ENCODE assay signal across 6 cellular contexts in the genomic region with DNA sequence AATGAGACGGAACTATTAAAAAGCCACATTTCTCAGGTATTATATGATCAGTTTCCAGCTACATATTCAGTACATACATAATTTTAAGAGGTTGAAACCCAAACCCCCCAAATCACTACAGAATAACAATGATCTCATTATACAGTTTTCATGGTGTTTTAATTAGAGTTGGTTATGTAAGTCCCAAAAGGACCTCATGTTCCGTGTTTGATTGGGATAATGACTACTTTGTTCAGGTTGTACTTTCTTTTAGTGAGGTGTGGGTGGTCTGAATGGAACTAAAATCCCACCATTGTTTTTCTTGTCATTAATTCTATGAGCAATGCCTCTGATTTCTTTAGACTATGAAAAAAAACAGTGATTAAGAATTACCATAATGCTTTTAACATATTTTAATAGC.
"Had no signal": no experiment of that assay in that cellular context is flagged by ENCODE, and none has a peak within 500 bp of the region (broad histone marks: within the 10 kb centered on the region; RNA-seq: fewer than 3 reads in every experiment).

No MANE protein-coding gene starts in this region.

- ATAC-seq: K562 had no signal

- DNase-seq: GM23248, H9, HCEC 1CT, IMR-90, KG1 had no signal

- H3K4me1 Mint-ChIP-seq: H9 had no signal

- H3K9me3 Mint-ChIP-seq: H9 had no signal

- H3K4me3 Mint-ChIP-seq: H9 had no signal

- H3K27ac Mint-ChIP-seq: H9 had no signal

- H2AFZ ChIP-seq: GM23248 had no signal

- H3K4me3 ChIP-seq: GM23248, K562 had no signal

- H3K27ac ChIP-seq: GM23248 had no signal
